In the genomic region with DNA sequence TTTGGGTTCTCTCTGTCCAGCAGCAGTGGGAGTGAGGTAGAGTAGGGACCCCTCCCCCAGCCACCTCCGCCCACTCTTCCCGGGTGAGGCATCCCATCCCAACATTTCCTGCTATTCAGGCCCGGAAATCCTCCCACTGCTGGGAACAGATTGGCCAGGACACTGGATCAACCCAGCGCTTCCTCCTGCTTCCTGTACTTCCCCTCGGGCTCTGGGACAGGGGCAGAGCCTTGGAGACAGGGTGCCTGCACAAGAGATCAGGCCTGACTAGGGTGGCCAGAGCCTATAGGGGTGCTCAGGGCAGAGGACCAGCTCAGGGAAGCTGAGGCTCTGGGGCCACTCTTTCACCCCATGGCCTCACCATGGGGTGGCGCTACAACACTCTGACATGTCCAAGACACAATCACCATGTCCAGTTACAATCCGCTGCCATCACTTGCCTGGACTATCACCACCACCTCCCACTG, we compare ENCODE assay signal across 8 cellular contexts. TPM values are rescaled to one million over a fixed set of nuclear protein-coding genes. Genes with fewer than 3 reads are reported as not detected.
A peak's percentile ranks its signal among the peaks of the same experiment; 100 is the strongest.
DNase-seq lines count a peak whose midpoint lies in the region; ATAC-seq and TF ChIP-seq lines count a peak whose summit lies in the region.

No MANE protein-coding gene starts in this region.

- H3K9me2 ChIP-seq in SK-N-SH, result no peaks in the 10 kb centered on the region

- POLR2A ChIA-PET in SK-N-SH (lab: Yijun Ruan, JAX), result no interaction called here

- H3K4me3 ChIP-seq in SK-N-SH (ENCODE audit: low read depth in 2 of 2, low read length in 1 of 2) (no peak overlapping the region), epithelial cell of esophagus (ENCODE audit: low read length) (no peak overlapping the region), neutrophil (ENCODE audit: low read depth in 1 of 2, low read length in 1 of 2) (no peak overlapping the region)

- TF ChIP-seq EP300 in SK-N-SH (IDR thresholded peaks at IDR 0.05; ENCODE audit: borderline replicate concordance in 1 of 2, low read depth in 1 of 2, low read length in 1 of 2), result no peak

- peak; percentile 46 for TF ChIP-seq CTCF in SK-N-SH (IDR thresholded peaks at IDR 0.05)
- peak; percentile 9 for TF ChIP-seq CTCF in epithelial cell of esophagus (IDR thresholded peaks at IDR 0.05; ENCODE audit: insufficient read depth, low read depth, low read length, missing control alignments)
- TF ChIP-seq CTCF in neutrophil (IDR thresholded peaks at IDR 0.05), result peak; percentile 53

- H3K27ac ChIP-seq in SK-N-SH (ENCODE audit: low read depth in 2 of 2, low read length in 1 of 2) (no peak overlapping the region), neutrophil (peak overlapping the region; percentile 57)

- no peak overlapping the region for H2AFZ ChIP-seq in SK-N-SH (ENCODE audit: low read depth)

- CTCF ChIA-PET in SK-N-SH (lab: Yijun Ruan, JAX), result interaction anchor here (0.6 to 1.9 kb wide), 11 partner anchors 8 to 158 kb away, joined by 3 to 9 read pairs (median 5); a partner anchor contains a TSS

- H3K27me3 ChIP-seq in SK-N-SH (ENCODE audit: insufficient read depth) (no peaks in the 10 kb centered on the region), neutrophil (no peaks in the 10 kb centered on the region)

- H3K9me3 ChIP-seq in SK-N-SH (no peaks in the 10 kb centered on the region), neutrophil (no peaks in the 10 kb centered on the region)

- no peaks in the 10 kb centered on the region for H4K20me1 ChIP-seq in SK-N-SH (ENCODE audit: insufficient read depth)

- peak; percentile 41; the same call in 1 of the 2 replicates for TF ChIP-seq RAD21 in SK-N-SH (IDR thresholded peaks at IDR 0.05; ENCODE audit: low read length)

- no peak overlapping the region for H3K9ac ChIP-seq in SK-N-SH

- no peak overlapping the region for H3K4me2 ChIP-seq in SK-N-SH

- no peaks in the 10 kb centered on the region for H3F3A ChIP-seq in SK-N-SH (replicated peaks; ENCODE audit: insufficient read depth)

- WGBS in SK-N-SH (ENCODE audit: low lambda C conversion rate), result 83% methylated on average over 5 of the region's 7 CpGs

- in situ Hi-C loops in ACHN (cut with HindIII; ENCODE audit: low pct_ligation_motif_present, low pct_unique_long_range_greater_than_20kb, low sequenced_read_pairs), result no loop called here

- DNase-seq in NCI-H748 (lab: John Stamatoyannopoulos, UW; ENCODE audit: unreplicated experiment), result peak; percentile 39
- DNase-seq in NCI-H748 treated with DMSO at 0.1 percent for 48 hours (lab: John Stamatoyannopoulos, UW), result no peak
- no peak for DNase-seq in SK-N-SH
- no peak for DNase-seq in epithelial cell of esophagus (ENCODE audit: low read depth)
- DNase-seq in ACHN, result no peak

- ATAC-seq in HG02938 (IDR thresholded peaks at IDR 0.05; ENCODE audit: unreplicated experiment), result no peak
- ATAC-seq in GM21737 (IDR thresholded peaks at IDR 0.05; ENCODE audit: unreplicated experiment), result no peak

- H3K36me3 ChIP-seq in SK-N-SH (replicated peaks in 1 of 2; ENCODE audit: control insufficient read depth in 1 of 2, insufficient read depth in 2 of 2, low read length in 1 of 2) (no peaks in the 10 kb centered on the region), neutrophil (peaks cover 83% of the 10 kb centered on the region)

- H3K4me1 ChIP-seq in SK-N-SH (ENCODE audit: control insufficient read depth in 1 of 2, insufficient read depth in 2 of 2, low read depth in 1 of 2, low read length in 1 of 2) (peaks cover 0 to 18% of the 10 kb centered on the region in 2 experiments; a peak in 1 of 4 replicates), neutrophil (ENCODE audit: control insufficient read depth in 1 of 2, insufficient read depth in 1 of 2, low read depth in 1 of 2, low read length in 1 of 2) (peaks cover 45 to 49% of the 10 kb centered on the region in 2 experiments)

- no peaks in the 10 kb centered on the region for H3K79me2 ChIP-seq in SK-N-SH (ENCODE audit: insufficient read depth)

TF ChIP-seq in SK-N-SH, 30 proteins besides CTCF, POLR2A, EP300 and RAD21:
- TF ChIP-seq SMC3 (IDR thresholded peaks at IDR 0.05; ENCODE audit: low read depth, low read length), result peak; percentile 27; the same call in 1 of the 2 replicates
- no peak for TF ChIP-seq EZH2phosphoT487 (IDR thresholded peaks at IDR 0.05; ENCODE audit: borderline replicate concordance, low read depth)
- TF ChIP-seq, protein P1, sequence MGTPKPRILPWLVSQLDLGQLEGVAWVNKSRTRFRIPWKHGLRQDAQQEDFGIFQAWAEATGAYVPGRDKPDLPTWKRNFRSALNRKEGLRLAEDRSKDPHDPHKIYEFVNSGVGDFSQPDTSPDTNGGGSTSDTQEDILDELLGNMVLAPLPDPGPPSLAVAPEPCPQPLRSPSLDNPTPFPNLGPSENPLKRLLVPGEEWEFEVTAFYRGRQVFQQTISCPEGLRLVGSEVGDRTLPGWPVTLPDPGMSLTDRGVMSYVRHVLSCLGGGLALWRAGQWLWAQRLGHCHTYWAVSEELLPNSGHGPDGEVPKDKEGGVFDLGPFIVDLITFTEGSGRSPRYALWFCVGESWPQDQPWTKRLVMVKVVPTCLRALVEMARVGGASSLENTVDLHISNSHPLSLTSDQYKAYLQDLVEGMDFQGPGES (IDR thresholded peaks at IDR 0.05; ENCODE audit: low read depth, low read length), result no peak

RNA-seq across cellular contexts. Expression of a gene that starts 14.5 kb away (rescaled TPM):
- polyA plus RNA-seq in SK-N-SH (2012; rRNA removed), result 0.15 and 0.52 TPM in 2 replicates
- polyA plus RNA-seq in SK-N-SH (2012; cell fraction: cytosol; rRNA removed), result 0.14 and 0.34 TPM in 2 replicates
- 0.30 and 0.31 TPM in 2 replicates for polyA plus RNA-seq in SK-N-SH (2012; cell fraction: nucleus; rRNA removed)

RNA-seq across cellular contexts. Expression of a gene that starts 21.9 kb away (rescaled TPM):
- 82.7 and 108 TPM in 2 replicates for polyA plus RNA-seq in SK-N-SH (2012; rRNA removed)
- 55.0 and 77.8 TPM in 2 replicates for polyA plus RNA-seq in SK-N-SH (2012; cell fraction: cytosol; rRNA removed)
- polyA plus RNA-seq in SK-N-SH (2012; cell fraction: nucleus; rRNA removed), result 210 and 240 TPM in 2 replicates

RNA-seq across cellular contexts. Expression of a gene that starts 28.9 kb away (rescaled TPM):
- 11.9 and 17.2 TPM in 2 replicates for polyA plus RNA-seq in SK-N-SH (2012; rRNA removed)
- 6.0 and 11.0 TPM in 2 replicates for polyA plus RNA-seq in SK-N-SH (2012; cell fraction: cytosol; rRNA removed)
- polyA plus RNA-seq in SK-N-SH (2012; cell fraction: nucleus; rRNA removed), result 18.8 and 19.8 TPM in 2 replicates

RNA-seq across cellular contexts. Expression of a gene that starts 38.7 kb away (rescaled TPM):
- polyA plus RNA-seq in SK-N-SH (2012; rRNA removed), result 82.3 and 82.7 TPM in 2 replicates
- 32.6 and 51.9 TPM in 2 replicates for polyA plus RNA-seq in SK-N-SH (2012; cell fraction: cytosol; rRNA removed)
- polyA plus RNA-seq in SK-N-SH (2012; cell fraction: nucleus; rRNA removed), result 183 and 238 TPM in 2 replicates

RNA-seq across cellular contexts. Expression of a gene that starts 48.1 kb away (rescaled TPM):
- polyA plus RNA-seq in SK-N-SH (2012; rRNA removed), result 0.03 and 0.05 TPM in 2 replicates
- 0.01 and 0.03 TPM in 2 replicates for polyA plus RNA-seq in SK-N-SH (2012; cell fraction: cytosol; rRNA removed)
- polyA plus RNA-seq in SK-N-SH (2012; cell fraction: nucleus; rRNA removed), result 0.21 and 0.24 TPM in 2 replicates
